In genomic region chr9:121316852-121317373, GRCh38 we compare ENCODE assay signal across 1 cellular context.
TF ChIP-seq lines count a peak whose summit lies in the region.

No MANE protein-coding gene starts in this region.

TF ChIP-seq in IMR-90, 13 proteins besides CTCF, POLR2A, EP300 and RAD21 (continued from another document):
- TF ChIP-seq ELK1 (IDR thresholded peaks at IDR 0.05; ENCODE audit: borderline replicate concordance, low read depth, low read length) (no peak), FOS (IDR thresholded peaks at IDR 0.05; ENCODE audit: low read depth, low read length) (no peak), SMC3 (IDR thresholded peaks at IDR 0.05; ENCODE audit: low read depth, low read length) (no peak)
